Comparison of ENCODE assay signal across 11 cellular contexts in the genomic region with DNA sequence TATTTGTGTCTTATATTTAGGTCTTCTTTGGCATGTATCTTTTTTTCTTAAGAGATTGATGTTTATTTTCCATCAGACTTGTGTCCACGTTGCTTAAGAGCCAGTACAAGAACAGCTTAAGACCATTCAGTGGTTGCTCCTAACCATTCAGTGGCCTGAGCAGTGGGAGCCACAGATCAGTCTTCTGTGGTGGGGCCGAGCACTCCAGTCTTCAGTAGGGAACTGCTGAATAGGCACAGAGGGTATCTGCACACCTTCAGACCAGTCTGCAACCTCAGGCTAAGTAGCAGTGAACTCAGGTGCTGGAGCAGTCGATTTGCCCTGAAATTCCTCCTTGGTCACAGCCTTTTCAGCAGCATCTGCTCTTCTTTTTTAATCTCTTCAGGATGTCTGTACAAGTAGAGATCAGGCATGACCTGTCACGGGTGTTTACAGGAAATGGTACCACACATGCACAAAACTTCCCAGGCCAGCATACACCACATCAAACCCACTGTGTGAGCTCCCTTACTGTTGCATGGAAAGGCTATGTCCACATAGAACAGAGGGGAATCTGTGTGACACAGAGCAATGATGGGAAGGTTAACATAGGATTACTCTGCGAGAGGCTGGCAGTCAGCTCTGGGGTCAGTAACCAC.
A peak's percentile ranks its signal among the peaks of the same experiment; 100 is the strongest.
DNase-seq lines count a peak whose midpoint lies in the region; ATAC-seq lines count a peak whose summit lies in the region.
"Had no signal": no experiment of that assay in that cellular context is flagged by ENCODE, and none has a peak within 500 bp of the region (broad histone marks: within the 10 kb centered on the region; RNA-seq: fewer than 3 reads in every experiment).

No MANE protein-coding gene starts in this region.

- peaks cover 30% of the 10 kb centered on the region for H3K4me1 Mint-ChIP-seq in central memory CD8-positive, alpha-beta T cell

- peak; percentile 82 for ATAC-seq in central memory CD8-positive, alpha-beta T cell (replicated peaks; ENCODE audit: extremely low read depth, poor library complexity, severe bottlenecking)
- no peak for ATAC-seq in HG02938 (IDR thresholded peaks at IDR 0.05; ENCODE audit: unreplicated experiment)
- ATAC-seq: left lung had no signal

- peak overlapping the region; percentile 89 for H3K27ac Mint-ChIP-seq in central memory CD8-positive, alpha-beta T cell (ENCODE audit: low read depth)
- H3K27ac Mint-ChIP-seq: brain had no signal

- no peaks in the 10 kb centered on the region for H3K27me3 Mint-ChIP-seq in central memory CD8-positive, alpha-beta T cell

- H3K4me3 Mint-ChIP-seq in central memory CD8-positive, alpha-beta T cell = peak overlapping the region; percentile 33
- H3K4me3 Mint-ChIP-seq: brain had no signal

- H3K36me3 Mint-ChIP-seq in central memory CD8-positive, alpha-beta T cell (ENCODE audit: insufficient read depth) = no peaks in the 10 kb centered on the region
- H3K36me3 Mint-ChIP-seq: brain had no signal

- peak; percentile 13 for DNase-seq in stimulated activated CD4-positive, alpha-beta T cell treated with anti-CD3 and anti-CD28 coated beads, Interleukin-2, amount 100 ng/mL, for 4 hours (ENCODE audit: low read depth)
- DNase-seq in stimulated activated CD4-positive, alpha-beta T cell treated with anti-CD3 and anti-CD28 coated beads, Interleukin-4, amount 100 ng/mL, for 1 hour = no peak
- DNase-seq in activated T-cell treated with anti-CD3 and anti-CD28 coated beads for 24 hours (ENCODE audit: low read depth) (peak; percentile 3), glomerular visceral epithelial cell (ENCODE audit: extremely low spot score) (no peak), NCI-H2081 treated with DMSO at 0.1 percent for 48 hours (lab: John Stamatoyannopoulos, UW) (no peak), NCI-H1092 (lab: John Stamatoyannopoulos, UW) (no peak)
- no peak for DNase-seq in central memory CD8-positive, alpha-beta T cell (ENCODE audit: low spot score in 2 of 2)
- DNase-seq: left lung, SHP77 had no signal

- H3K9me3 Mint-ChIP-seq in central memory CD8-positive, alpha-beta T cell = no peaks in the 10 kb centered on the region

Comparison
In these comparisons a context has a peak if more than half of its experiments do, and no peak if none do; other contexts are left out.
1. DNase-seq: peak in stimulated activated CD4-positive, alpha-beta T cell treated with anti-CD3 and anti-CD28 coated beads, Interleukin-2, amount 100 ng/mL, for 4 hours (single experiment) and activated T-cell treated with anti-CD3 and anti-CD28 coated beads for 24 hours (single experiment); none in stimulated activated CD4-positive, alpha-beta T cell treated with anti-CD3 and anti-CD28 coated beads, Interleukin-4, amount 100 ng/mL, for 1 hour (single experiment), central memory CD8-positive, alpha-beta T cell (0 of 2), glomerular visceral epithelial cell (single experiment), NCI-H2081 treated with DMSO at 0.1 percent for 48 hours (single experiment) and NCI-H1092 (single experiment).